16 cellular contexts compared by ENCODE assay signal in the genomic region with DNA sequence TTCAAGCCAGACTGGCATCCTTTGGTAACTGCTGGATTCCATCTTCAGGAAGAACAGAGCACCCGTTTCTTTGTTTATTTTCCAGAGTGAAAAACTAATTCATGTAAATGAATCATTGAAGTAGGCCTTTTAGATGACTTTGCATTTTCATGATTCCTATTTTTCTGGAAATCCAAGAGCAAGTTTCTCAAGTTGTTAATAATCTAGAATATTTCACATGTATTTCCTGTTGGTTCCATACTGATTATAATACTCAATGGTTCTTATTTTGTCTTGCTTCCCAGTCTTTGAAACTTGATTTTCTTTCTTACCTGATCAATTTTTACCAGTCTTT.
DNase-seq lines count a peak whose midpoint lies in the region; ATAC-seq, FAIRE-seq and TF ChIP-seq lines count a peak whose summit lies in the region.
"Had no signal": no experiment of that assay in that cellular context is flagged by ENCODE, and none has a peak within 500 bp of the region (broad histone marks: within the 10 kb centered on the region; RNA-seq: fewer than 3 reads in every experiment).

No MANE protein-coding gene starts in this region.

- H2BK5ac ChIP-seq in IMR-90 (ENCODE audit: low read depth, low read length, poor library complexity, severe bottlenecking) = no peak overlapping the region

- H3K4me2 ChIP-seq in A549 (no peak overlapping the region), IMR-90 (ENCODE audit: low read depth, low read length) (no peak overlapping the region), K562 (ENCODE audit: insufficient read depth, low read length) (peak overlapping the region; percentile 61; the same call in 1 of the 2 replicates), OCI-LY7 (ENCODE audit: low read length) (no peak overlapping the region)

- H3K36me3 ChIP-seq in IMR-90 (ENCODE audit: control insufficient read depth, insufficient read depth, low read length) (no peaks in the 10 kb centered on the region), K562 (ENCODE audit: control insufficient read depth, insufficient read depth, low read length) (no peaks in the 10 kb centered on the region), OCI-LY7 (ENCODE audit: insufficient read depth, low read length) (no peaks in the 10 kb centered on the region)
- H3K36me3 ChIP-seq: BE2C had no signal

- no peak overlapping the region for H4K5ac ChIP-seq in IMR-90 (ENCODE audit: low read depth, low read length)

- H3K79me2 ChIP-seq in K562 (ENCODE audit: control insufficient read depth, insufficient read depth, low read length) (no peaks in the 10 kb centered on the region), OCI-LY7 (ENCODE audit: insufficient read depth, low read depth, low read length) (no peaks in the 10 kb centered on the region)

- no peaks in the 10 kb centered on the region for H3K27me3 Mint-ChIP-seq in neural crest cell (ENCODE audit: low read depth)
- H3K27me3 Mint-ChIP-seq: CD4-positive, alpha-beta memory T cell had no signal

- H3K9ac ChIP-seq in IMR-90 (ENCODE audit: low read depth, low read length) (no peak overlapping the region), K562 (ENCODE audit: insufficient read depth in 1 of 2, low read depth in 2 of 2, low read length in 2 of 2) (no peak overlapping the region)

- no peaks in the 10 kb centered on the region for H3K4me1 ChIP-seq in A549
- peaks cover 2% of the 10 kb centered on the region; the same call in 1 of the 2 replicates for H3K4me1 ChIP-seq in IMR-90 (ENCODE audit: control insufficient read depth, insufficient read depth, low read length)
- peaks cover 8 to 34% of the 10 kb centered on the region in 2 experiments for H3K4me1 ChIP-seq in K562 (replicated peaks in 1 of 2; ENCODE audit: control insufficient read depth in 2 of 2, insufficient read depth in 2 of 2, low read length in 2 of 2)
- peaks cover 30% of the 10 kb centered on the region for H3K4me1 ChIP-seq in OCI-LY7 (ENCODE audit: insufficient read depth, low read length, poor library complexity, severe bottlenecking)

- H3K9me3 Mint-ChIP-seq in neural crest cell = no peaks in the 10 kb centered on the region
- H3K9me3 Mint-ChIP-seq: CD4-positive, alpha-beta memory T cell; H9 had no signal

- H3K9me3 ChIP-seq in A549 = no peaks in the 10 kb centered on the region
- H3K9me3 ChIP-seq in IMR-90 (ENCODE audit: control insufficient read depth, insufficient read depth, low read length) = no peaks in the 10 kb centered on the region
- no peaks in the 10 kb centered on the region for H3K9me3 ChIP-seq in K562 (replicated peaks; ENCODE audit: control insufficient read depth, insufficient read depth, low read depth, low read length)
- no peaks in the 10 kb centered on the region for H3K9me3 ChIP-seq in OCI-LY7 (ENCODE audit: low read length)
- H3K9me3 ChIP-seq: BE2C had no signal

- ATAC-seq in A549 (no peak), IMR-90 (ENCODE audit: low read depth) (no peak), K562 (no peak)
- no peak for ATAC-seq in stimulated activated naive CD8-positive, alpha-beta T cell treated with anti-CD3 and anti-CD28 coated beads, Interleukin-15, Interleukin-2, amounts not matched to agents 100 U/mL and 50 U/mL, for 24 hours

- H3K27ac ChIP-seq in A549 (no peak overlapping the region), IMR-90 (ENCODE audit: insufficient read depth, low read length) (no peak overlapping the region), K562 (ENCODE audit: extremely low read depth, low read depth, low read length) (peak overlapping the region; percentile 67; the same call in 2 of the 3 replicates), OCI-LY7 (ENCODE audit: low read depth, low read length, poor library complexity, severe bottlenecking) (no peak overlapping the region)
- H3K27ac ChIP-seq: C4-2B had no signal

- H3K4me3 Mint-ChIP-seq in neural crest cell = no peak overlapping the region
- H3K4me3 Mint-ChIP-seq: CD4-positive, alpha-beta memory T cell; H9 had no signal

- POLR2A ChIA-PET in A549 (lab: Yijun Ruan, JAX) = no interaction called here
- POLR2A ChIA-PET in IMR-90 (lab: Charles Lee; ENCODE audit: unreplicated experiment) = no interaction called here
- POLR2A ChIA-PET in K562 (lab: Yijun Ruan, JAX) = interaction anchor here (0.6 kb wide), 2 partner anchors 9 to 446 kb away, joined by 3 read pairs; no protein-coding TSS in a partner anchor
- POLR2A ChIA-PET in OCI-LY7 (lab: Charles Lee) = no interaction called here

- 15% methylated on average over 1 of the region's 1 CpG for WGBS in A549 (ENCODE audit: missing lambda C conversion rate)
- WGBS in IMR-90 (ENCODE audit: extremely low coverage in 2 of 2, insufficient read length in 1 of 2), 2 experiments = no CpG with 5 or more reads among the region's 1 CpG
- 6% methylated on average over 1 of the region's 1 CpG for WGBS in K562 (ENCODE audit: insufficient coverage, low coverage, missing lambda C conversion rate)

- no peak overlapping the region for H2AK9ac ChIP-seq in IMR-90 (replicated peaks; ENCODE audit: low read depth, low read length, poor library complexity)

- no peaks in the 10 kb centered on the region for H3K79me1 ChIP-seq in IMR-90 (ENCODE audit: low read depth in 1 of 2, low read length in 2 of 2)

- no peaks in the 10 kb centered on the region for H4K20me1 ChIP-seq in IMR-90 (ENCODE audit: insufficient read depth, low read length)
- no peaks in the 10 kb centered on the region for H4K20me1 ChIP-seq in K562 (replicated peaks; ENCODE audit: control insufficient read depth, insufficient read depth, low read length)
- H4K20me1 ChIP-seq in OCI-LY7 (ENCODE audit: insufficient read depth, low read length) = no peaks in the 10 kb centered on the region

- dilution Hi-C loops in IMR-90 (cut with HindIII; ENCODE audit: low sequenced_read_pairs, unreplicated experiment) = no loop called here

- H3K14ac ChIP-seq in IMR-90 (replicated peaks; ENCODE audit: low read depth, low read length) = no peak overlapping the region

- TF ChIP-seq POLR2A in A549 (IDR thresholded peaks at IDR 0.05; ENCODE audit: low read length) (no peak), IMR-90 (IDR thresholded peaks at IDR 0.05; ENCODE audit: low read depth, low read length) (no peak), K562 (conservative IDR thresholded peaks at IDR 0.05) (no peak)

- peak overlapping the region; percentile 52 for H3K27ac Mint-ChIP-seq in neural crest cell (ENCODE audit: unreplicated experiment)
- H3K27ac Mint-ChIP-seq: H9 had no signal

- no peak overlapping the region for H2AK5ac ChIP-seq in IMR-90 (ENCODE audit: low read depth, low read length)

- in situ Hi-C loops in IMR-90 (cut with MboI; ENCODE audit: low sequenced_read_pairs) (no loop called here), K562 (cut with MboI) (no loop called here)

- no peaks in the 10 kb centered on the region for H3K36me3 Mint-ChIP-seq in neural crest cell (ENCODE audit: low read depth)
- H3K36me3 Mint-ChIP-seq: CD4-positive, alpha-beta memory T cell had no signal

- no peaks in the 10 kb centered on the region for H3K9me1 ChIP-seq in IMR-90 (ENCODE audit: insufficient read depth, low read length)
- no peaks in the 10 kb centered on the region for H3K9me1 ChIP-seq in K562 (ENCODE audit: control insufficient read depth, insufficient read depth, low read length)

- CTCF ChIA-PET in A549 (lab: Yijun Ruan, JAX) (no interaction called here), IMR-90 (lab: Yijun Ruan, JAX) (no interaction called here), K562 (lab: Yijun Ruan, JAX; ENCODE audit: low intra/inter-chr PET ratio) (no interaction called here), OCI-LY7 (lab: Charles Lee; ENCODE audit: unreplicated experiment) (no interaction called here)

- no peak for FAIRE-seq in A549 (lab: Jason Lieb, UNC)
- no peak for FAIRE-seq in K562 (lab: Jason Lieb, UNC)
- FAIRE-seq: GM12892 had no signal

- no peaks in the 10 kb centered on the region for H3K9me2 ChIP-seq in OCI-LY7 (ENCODE audit: insufficient read depth, low read length)

- H3K4me3 ChIP-seq in A549 = no peak overlapping the region
- H3K4me3 ChIP-seq in IMR-90 (ENCODE audit: insufficient read depth, low read depth, low read length) = no peak overlapping the region
- no peak overlapping the region for H3K4me3 ChIP-seq in K562
- H3K4me3 ChIP-seq in OCI-LY7 (ENCODE audit: low read depth, low read length, poor library complexity, severe bottlenecking) = no peak overlapping the region

- no peak overlapping the region for H3K56ac ChIP-seq in IMR-90 (ENCODE audit: extremely low read depth, insufficient read depth, low read length)

- no peak for TF ChIP-seq RAD21 in A549 (conservative IDR thresholded peaks at IDR 0.05 in 1 of 2, IDR thresholded peaks at IDR 0.05 in 1 of 2)
- TF ChIP-seq RAD21 in IMR-90 (IDR thresholded peaks at IDR 0.05; ENCODE audit: low read length) = no peak
- TF ChIP-seq RAD21 in K562 (CRISPR knock-in tag; conservative IDR thresholded peaks at IDR 0.05 in 1 of 2, IDR thresholded peaks at IDR 0.05 in 1 of 2) = no peak

- no peak overlapping the region for H2BK120ac ChIP-seq in IMR-90 (ENCODE audit: low read depth, low read length)

- BruUV-seq in IMR-90 (replicated peaks; lab: Mats Ljungman, UMichigan) = no TSS peak
- no TSS peak for BruUV-seq in K562 (replicated peaks; lab: Mats Ljungman, UMichigan)
- no TSS peak for BruUV-seq in OCI-LY7 (replicated peaks; lab: Mats Ljungman, UMichigan)

- no peak overlapping the region for H2AFZ ChIP-seq in IMR-90 (replicated peaks; ENCODE audit: low read length, poor library complexity)
- H2AFZ ChIP-seq in K562 (ENCODE audit: low read depth, low read length) = peak overlapping the region; percentile 23; the same call in 1 of the 2 replicates
- no peak overlapping the region for H2AFZ ChIP-seq in OCI-LY7 (ENCODE audit: low read length)

- TF ChIP-seq EP300 in A549 (IDR thresholded peaks at IDR 0.05) = no peak
- no peak for TF ChIP-seq EP300 in K562 (IDR thresholded peaks at IDR 0.05; ENCODE audit: low read length)

- intact Hi-C loops in IMR-90 (cut with micrococcal nuclease) = no loop called here
- intact Hi-C loops in K562 (cut with micrococcal nuclease) = no loop called here
- intact Hi-C loops in OCI-LY7 (cut with micrococcal nuclease; ENCODE audit: unreplicated experiment) = no loop called here

- no peak overlapping the region for H2BK20ac ChIP-seq in IMR-90 (ENCODE audit: low read depth, low read length)

- no peak overlapping the region for H3K23ac ChIP-seq in IMR-90 (ENCODE audit: low read depth, low read length)

- H3K4ac ChIP-seq in IMR-90 (ENCODE audit: low read depth, low read length) = no peak overlapping the region

- no peak for TF ChIP-seq CTCF in A549 (IDR thresholded peaks at IDR 0.05)
- no peak for TF ChIP-seq CTCF in IMR-90 (conservative IDR thresholded peaks at IDR 0.05; ENCODE audit: low read depth, low read length)
- no peak for TF ChIP-seq CTCF in K562 (IDR thresholded peaks at IDR 0.05 in 2 of 3, conservative IDR thresholded peaks at IDR 0.05 in 1 of 3; ENCODE audit: insufficient read depth in 2 of 3, low read depth in 1 of 3, low read length in 3 of 3)
- no peak for TF ChIP-seq CTCF in neural crest cell (conservative IDR thresholded peaks at IDR 0.05)
- TF ChIP-seq CTCF in OCI-LY7 (conservative IDR thresholded peaks at IDR 0.05; ENCODE audit: low read length) = no peak

- no peak overlapping the region for H4K8ac ChIP-seq in IMR-90 (ENCODE audit: low read depth in 2 of 2, low read length in 2 of 2)

- DNase-seq in A549 (ENCODE audit: low read depth in 1 of 2, low spot score in 1 of 2) (no peak), IMR-90 (no peak), K562 (ENCODE audit: extremely low read depth in 1 of 4, low spot score in 3 of 4) (no peak), neural crest cell (ENCODE audit: low read depth, low spot score) (no peak), HPDE6-E6E7 (ENCODE audit: extremely low spot score) (no peak), OCI-LY7 (ENCODE audit: low spot score) (no peak)
- DNase-seq in stimulated activated naive CD8-positive, alpha-beta T cell treated with anti-CD3 and anti-CD28 coated beads, Interleukin-15, Interleukin-2, amounts not matched to agents 100 U/mL and 50 U/mL, for 24 hours = no peak
- DNase-seq: BE2C, COR-L47, DND-41, GDM1, GOT3, H9 had no signal

- peaks cover 26% of the 10 kb centered on the region for H3K4me1 Mint-ChIP-seq in neural crest cell

- no peak overlapping the region for H4K91ac ChIP-seq in IMR-90 (ENCODE audit: insufficient read depth, low read depth, low read length)

- H3K18ac ChIP-seq in IMR-90 (ENCODE audit: low read depth, low read length) = no peak overlapping the region

- H2BK15ac ChIP-seq in IMR-90 (ENCODE audit: low read depth, low read length) = no peak overlapping the region

- no peaks in the 10 kb centered on the region for H3K27me3 ChIP-seq in IMR-90 (ENCODE audit: control insufficient read depth, insufficient read depth, low read length)
- H3K27me3 ChIP-seq in K562 (ENCODE audit: control insufficient read depth in 2 of 2, insufficient read depth in 2 of 2, low read length in 2 of 2) = no peaks in the 10 kb centered on the region
- H3K27me3 ChIP-seq: BE2C had no signal

Comparison
In these comparisons a context has a peak if more than half of its experiments do, and no peak if none do; other contexts are left out.
1. Of the 35 proteins assayed by ChIP-seq in both K562 and A549: peak only in K562: none; only in A549: none; in both: MAFK; in neither: 34.